12 cellular contexts compared by ENCODE assay signal in genomic region chr20:53833333-53834043, GRCh38.
DNase-seq lines count a peak whose midpoint lies in the region; ATAC-seq and TF ChIP-seq lines count a peak whose summit lies in the region.
"Had no signal": no experiment of that assay in that cellular context is flagged by ENCODE, and none has a peak within 500 bp of the region (broad histone marks: within the 10 kb centered on the region; RNA-seq: fewer than 3 reads in every experiment).

No MANE protein-coding gene starts in this region.

- H3F3A ChIP-seq in PC-3 (ENCODE audit: low read length, unreplicated experiment) = peaks cover 7% of the 10 kb centered on the region

- H3K79me2 ChIP-seq in PC-3 (ENCODE audit: low read length) = no peaks in the 10 kb centered on the region

- CTCF ChIA-PET in PC-3 (lab: Charles Lee) = no interaction called here

- no peak for TF ChIP-seq CTCF in PC-3 (conservative IDR thresholded peaks at IDR 0.05; ENCODE audit: low read depth, low read length)
- TF ChIP-seq CTCF in foreskin keratinocyte (conservative IDR thresholded peaks at IDR 0.05) = no peak

- peak overlapping the region; percentile 34 for H3K4me2 ChIP-seq in BLaER1
- H3K4me2 ChIP-seq in PC-3 (ENCODE audit: low read length) = no peak overlapping the region

- H3K36me3 ChIP-seq in BLaER1 = no peaks in the 10 kb centered on the region
- H3K36me3 ChIP-seq in PC-3 (ENCODE audit: low read depth, low read length) = no peaks in the 10 kb centered on the region
- H3K36me3 ChIP-seq: MG63 had no signal

- peak overlapping the region; percentile 30; the same call in 1 of the 2 replicates for H3K27ac ChIP-seq in BLaER1
- H3K27ac ChIP-seq in PC-3 (ENCODE audit: low read length) = peak overlapping the region; percentile 17
- no peak overlapping the region for H3K27ac ChIP-seq in foreskin keratinocyte

- H3K4me1 ChIP-seq in BLaER1 = peaks cover 71% of the 10 kb centered on the region
- peaks cover 34% of the 10 kb centered on the region for H3K4me1 ChIP-seq in PC-3 (ENCODE audit: insufficient read depth, low read length)
- H3K4me1 ChIP-seq in foreskin keratinocyte = peaks cover 26% of the 10 kb centered on the region

- H2AFZ ChIP-seq in PC-3 (ENCODE audit: low read length) = no peak overlapping the region

- POLR2A ChIA-PET in PC-3 (lab: Charles Lee; ENCODE audit: unreplicated experiment) = interaction anchor here (0.7 kb wide), 1 partner anchor 32 kb away, joined by 5 read pairs; no protein-coding TSS in a partner anchor

- H3K4me3 ChIP-seq in BLaER1 (no peak overlapping the region), PC-3 (ENCODE audit: low read length) (no peak overlapping the region)
- H3K4me3 ChIP-seq: MG63 had no signal

- H4K20me1 ChIP-seq in BLaER1 = no peaks in the 10 kb centered on the region
- no peaks in the 10 kb centered on the region for H4K20me1 ChIP-seq in PC-3 (ENCODE audit: low read length)

- H3K9me2 ChIP-seq in PC-3 (replicated peaks; ENCODE audit: low read length) = no peaks in the 10 kb centered on the region

- H3K9ac ChIP-seq in BLaER1 (no peak overlapping the region), PC-3 (ENCODE audit: low read length) (no peak overlapping the region)

- H3K9me3 ChIP-seq in BLaER1 = peaks cover 26% of the 10 kb centered on the region
- H3K9me3 ChIP-seq in PC-3 (ENCODE audit: low read length) = no peaks in the 10 kb centered on the region

- BruUV-seq in PC-3 (replicated peaks; lab: Mats Ljungman, UMichigan) = no TSS peak

- ATAC-seq in GM19351 (IDR thresholded peaks at IDR 0.05; ENCODE audit: unreplicated experiment) (peak; percentile 3), PC-3 (no peak; the same call in 1 of the 2 replicates), foreskin keratinocyte (peak; percentile 54), GM21528 (IDR thresholded peaks at IDR 0.05; ENCODE audit: low FRiP score, unreplicated experiment) (no peak), HG02938 (IDR thresholded peaks at IDR 0.05; ENCODE audit: unreplicated experiment) (no peak)

- no peak for DNase-seq in PC-3
- no peak for DNase-seq in foreskin keratinocyte
- no peak for DNase-seq in HK-2 (ENCODE audit: unreplicated experiment)
- no peak for DNase-seq in HCEC 1CT
- DNase-seq: GDM1; MG63; NCI-H2227 treated with DMSO at 0.1 percent for 48 hours; stimulated activated CD8-positive, alpha-beta memory T cell treated with anti-CD3 and anti-CD28 coated beads, Interleukin-4, amount 100 ng/mL, for 48 hours had no signal

- no peaks in the 10 kb centered on the region for H3K27me3 ChIP-seq in BLaER1
- no peaks in the 10 kb centered on the region for H3K27me3 ChIP-seq in PC-3 (ENCODE audit: low read length)
- no peaks in the 10 kb centered on the region for H3K27me3 ChIP-seq in foreskin keratinocyte
- H3K27me3 ChIP-seq: MG63 had no signal

- intact Hi-C loops in PC-3 (cut with micrococcal nuclease) = no loop called here

Comparison
In these comparisons a context has a peak if more than half of its experiments do, and no peak if none do; other contexts are left out.
1. ATAC-seq: peak in GM19351 (single experiment) and foreskin keratinocyte (single experiment); none in PC-3 (single experiment), GM21528 (single experiment) and HG02938 (single experiment).